8 cellular contexts compared by ENCODE assay signal in genomic region chr3:49785565-49786356, GRCh38. TPM values are rescaled to one million over a fixed set of nuclear protein-coding genes. Genes with fewer than 3 reads are reported as not detected.
DNase-seq lines count a peak whose midpoint lies in the region; ATAC-seq and TF ChIP-seq lines count a peak whose summit lies in the region.

No MANE protein-coding gene starts in this region.

- H3K36me3 Mint-ChIP-seq in neural crest cell (ENCODE audit: low read depth) = peaks cover 7% of the 10 kb centered on the region

- peaks cover 4% of the 10 kb centered on the region; the same call in 1 of the 2 replicates for H3K36me3 ChIP-seq in ES-I3 (ENCODE audit: insufficient read depth, low read length)

- peak overlapping the region; percentile 87 for H3K4me3 ChIP-seq in fibroblast of mammary gland (ENCODE audit: control insufficient read depth, low read depth, low read length)

- peak overlapping the region; percentile 92 for H3K9ac ChIP-seq in ES-I3 (ENCODE audit: low read depth, low read length)

- no peaks in the 10 kb centered on the region for H3K27me3 Mint-ChIP-seq in neural crest cell (ENCODE audit: low read depth)

- H3K4me1 Mint-ChIP-seq in neural crest cell = peaks cover 40% of the 10 kb centered on the region

- no peaks in the 10 kb centered on the region for H3K9me3 Mint-ChIP-seq in neural crest cell

- no peak for TF ChIP-seq CTCF in fibroblast of mammary gland (conservative IDR thresholded peaks at IDR 0.05; ENCODE audit: control insufficient read depth, insufficient read depth, low read depth, low read length)
- TF ChIP-seq CTCF in neural crest cell (conservative IDR thresholded peaks at IDR 0.05) = no peak

- peak; percentile 39 for ATAC-seq in GM21423 (IDR thresholded peaks at IDR 0.05; ENCODE audit: unreplicated experiment)

- H3K4me3 Mint-ChIP-seq in neural crest cell = peak overlapping the region; percentile 92

- H3K27ac Mint-ChIP-seq in neural crest cell (ENCODE audit: unreplicated experiment) = peak overlapping the region; percentile 88

- peak; percentile 42 for DNase-seq in HK-2 (ENCODE audit: unreplicated experiment)
- peak; percentile 14 for DNase-seq in activated CD4-positive, alpha-beta T cell treated with anti-CD3 and anti-CD28 coated beads, Interleukin-2, amount 50 U/mL, for 1 hour
- peak; percentile 35 for DNase-seq in fibroblast of mammary gland (ENCODE audit: low read depth)
- DNase-seq in neural crest cell (ENCODE audit: low read depth, low spot score) = no peak
- DNase-seq in NCI-H2196 treated with DMSO at 0.1 percent for 48 hours (lab: John Stamatoyannopoulos, UW; ENCODE audit: unreplicated experiment) = no peak
- DNase-seq in DMS153 (lab: John Stamatoyannopoulos, UW) = no peak

- peaks cover 5% of the 10 kb centered on the region for H3K4me1 ChIP-seq in ES-I3 (ENCODE audit: insufficient read depth, low read length)

- no peaks in the 10 kb centered on the region for H3K9me3 ChIP-seq in ES-I3 (ENCODE audit: control insufficient read depth, insufficient read depth, low read length)

RNA-seq across cellular contexts. Expression of gene IP6K1, which starts 0.6 kb away (rescaled TPM):
- 54.9 and 63.3 TPM in 2 replicates for total RNA-seq in neural crest cell

RNA-seq across cellular contexts. Expression of gene CDHR4, which starts 13.9 kb away (rescaled TPM):
- 0.12 and 0.16 TPM in 2 replicates for total RNA-seq in neural crest cell

RNA-seq across cellular contexts. Expression of gene INKA1, which starts 17.3 kb away (rescaled TPM):
- total RNA-seq in neural crest cell = 15.5 and 17.3 TPM in 2 replicates

RNA-seq across cellular contexts. Expression of gene UBA7, which starts 28.0 kb away (rescaled TPM):
- total RNA-seq in neural crest cell = 4.2 and 6.0 TPM in 2 replicates

Comparison
In these comparisons a context has a peak if more than half of its experiments do, and no peak if none do; other contexts are left out.
1. DNase-seq: peak in HK-2 (single experiment), activated CD4-positive, alpha-beta T cell treated with anti-CD3 and anti-CD28 coated beads, Interleukin-2, amount 50 U/mL, for 1 hour (single experiment) and fibroblast of mammary gland (single experiment); none in neural crest cell (single experiment), NCI-H2196 treated with DMSO at 0.1 percent for 48 hours (single experiment) and DMS153 (single experiment).